16 cellular contexts compared by ENCODE assay signal in the genomic region with DNA sequence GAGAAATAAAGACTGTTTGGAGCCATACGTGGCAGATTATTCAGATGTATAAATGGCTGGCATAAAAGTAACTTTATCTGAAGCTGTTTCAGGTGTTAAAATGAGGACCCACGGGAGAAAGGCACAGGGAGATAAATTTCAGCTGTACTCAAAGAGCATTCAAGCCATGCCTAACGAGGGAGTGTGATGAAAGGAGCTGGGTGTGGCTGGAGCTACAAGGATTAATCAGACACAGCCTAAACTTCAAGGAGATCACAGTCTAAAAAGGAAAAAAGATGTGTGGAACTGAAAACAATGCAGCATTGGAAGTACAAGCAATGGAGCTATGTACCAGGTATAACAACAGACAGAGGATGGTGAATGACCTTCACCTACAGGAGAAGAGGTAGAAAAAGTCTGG.
A peak's percentile ranks its signal among the peaks of the same experiment; 100 is the strongest.
DNase-seq lines count a peak whose midpoint lies in the region; ATAC-seq and TF ChIP-seq lines count a peak whose summit lies in the region.
"Had no signal": no experiment of that assay in that cellular context is flagged by ENCODE, and none has a peak within 500 bp of the region (broad histone marks: within the 10 kb centered on the region; RNA-seq: fewer than 3 reads in every experiment).

No MANE protein-coding gene starts in this region.

- H3K27ac Mint-ChIP-seq in activated CD4-positive, alpha-beta memory T cell treated with anti-CD3 and anti-CD28 coated beads for 36 hours, result peak overlapping the region; percentile 26
- no peak overlapping the region for H3K27ac Mint-ChIP-seq in activated CD4-positive, alpha-beta memory T cell treated with anti-CD3 and anti-CD28 coated beads, Interleukin-2, amount 10 ng/mL, durations not matched to agents 7 days and 5 days
- peak overlapping the region; percentile 58 for H3K27ac Mint-ChIP-seq in stimulated activated memory B cell treated with anti-CD40 and anti-IgM and Interleukin-4, amounts not matched to agents 10 μg/mL and 1 μg/mL and 100 μg/mL, for 72 hours
- H3K27ac Mint-ChIP-seq: activated T-helper 1 cell treated with anti-CD3 and anti-CD28 coated beads, Interleukin-12 subunit alpha, Interleukin-12 subunit beta, Interleukin-2, Interleukin-4 antibody, amounts not matched to agents 30 ng/mL and 10 ng/mL and 1 ng/mL, durations not matched to agents 14 hours and 24 hours and 36 hours; dendritic cell treated with granulocyte-macrophage colony-stimulating factor and Interleukin-4, amounts not matched to agents 40 ng/mL and 50 ng/mL, for 4 days had no signal

- peaks cover 6% of the 10 kb centered on the region for H3K4me1 ChIP-seq in fibroblast of lung (ENCODE audit: control insufficient read depth, extremely low read depth, insufficient read depth, low read length)
- H3K4me1 ChIP-seq in aorta (ENCODE audit: control insufficient read depth in 1 of 2, insufficient read depth in 2 of 2, low read length in 2 of 2), result no peaks in the 10 kb centered on the region
- H3K4me1 ChIP-seq in ascending aorta, result peaks cover 0 to 14% of the 10 kb centered on the region in 2 donors

- H3K9me2 ChIP-seq in SU-DHL-6 (replicated peaks; ENCODE audit: insufficient read depth, low read length), result no peaks in the 10 kb centered on the region

- intact Hi-C loops in activated CD4-positive, alpha-beta memory T cell treated with anti-CD3 and anti-CD28 coated beads for 36 hours (cut with micrococcal nuclease), result no loop called here
- intact Hi-C loops in aorta (cut with DNase I), result no loop called here
- intact Hi-C loops in ascending aorta (cut with DNase I), result no loop called here

- no peak overlapping the region for H2AFZ ChIP-seq in SU-DHL-6 (ENCODE audit: low read depth, low read length, severe bottlenecking)
- H2AFZ ChIP-seq in fibroblast of lung (ENCODE audit: low read length), result no peak overlapping the region

- H3K36me3 ChIP-seq in SU-DHL-6 (ENCODE audit: low read length), result no peaks in the 10 kb centered on the region
- no peaks in the 10 kb centered on the region for H3K36me3 ChIP-seq in fibroblast of lung (ENCODE audit: control insufficient read depth, insufficient read depth, low read length)
- H3K36me3 ChIP-seq in aorta (ENCODE audit: control insufficient read depth in 1 of 2, insufficient read depth in 2 of 2, low read length in 1 of 2), result peaks cover 2 to 7% of the 10 kb centered on the region in 2 donors
- no peaks in the 10 kb centered on the region for H3K36me3 ChIP-seq in ascending aorta

- POLR2A ChIA-PET in activated CD4-positive, alpha-beta memory T cell treated with anti-CD3 and anti-CD28 coated beads for 36 hours (lab: Charles Lee), result interaction anchor here (0.7 to 1.3 kb wide), 2 partner anchors 10 to 41 kb away, joined by 3 read pairs; no protein-coding TSS in a partner anchor
- POLR2A ChIA-PET in activated CD4-positive, alpha-beta memory T cell treated with anti-CD3 and anti-CD28 coated beads, Interleukin-2, amount 10 ng/mL, durations not matched to agents 7 days and 5 days (lab: Charles Lee), result interaction anchor here (0.9 kb wide), 1 partner anchor 62 kb away, joined by 3 read pairs; no protein-coding TSS in a partner anchor

- no peak for DNase-seq in activated CD4-positive, alpha-beta memory T cell treated with anti-CD3 and anti-CD28 coated beads for 36 hours
- DNase-seq in activated CD4-positive, alpha-beta memory T cell treated with anti-CD3 and anti-CD28 coated beads, Interleukin-2, amount 10 ng/mL, durations not matched to agents 7 days and 5 days, result no peak
- peak; percentile 9 to 11 for DNase-seq in fibroblast of lung (ENCODE audit: low read depth in 2 of 2)
- no peak for DNase-seq in stimulated activated CD4-positive, alpha-beta T cell treated with anti-CD3 and anti-CD28 coated beads, Interleukin-4, amount 100 ng/mL, for 24 hours
- no peak for DNase-seq in aorta
- DNase-seq in ascending aorta (ENCODE audit: low spot score in 2 of 2), result no peak
- DNase-seq: activated CD4-positive, alpha-beta T cell treated with anti-CD3 and anti-CD28 coated beads, Interleukin-2, amount 50 U/mL, for 1 hour; naive thymus-derived CD8-positive, alpha-beta T cell; NCI-H526; tibial artery had no signal

- peaks cover 10% of the 10 kb centered on the region for H3K36me3 Mint-ChIP-seq in activated CD4-positive, alpha-beta memory T cell treated with anti-CD3 and anti-CD28 coated beads for 36 hours
- peaks cover 13% of the 10 kb centered on the region for H3K36me3 Mint-ChIP-seq in activated CD4-positive, alpha-beta memory T cell treated with anti-CD3 and anti-CD28 coated beads, Interleukin-2, amount 10 ng/mL, durations not matched to agents 7 days and 5 days (ENCODE audit: low read depth)
- peaks cover 6% of the 10 kb centered on the region for H3K36me3 Mint-ChIP-seq in stimulated activated memory B cell treated with anti-CD40 and anti-IgM and Interleukin-4, amounts not matched to agents 10 μg/mL and 1 μg/mL and 100 μg/mL, for 72 hours

- 74 to 85% methylated on average over 3 of the region's 3 CpGs for WGBS in aorta, 2 donors

- H3K79me2 ChIP-seq in SU-DHL-6 (ENCODE audit: insufficient read depth, low read length) (peaks cover 6% of the 10 kb centered on the region; the same call in 1 of the 2 replicates), fibroblast of lung (ENCODE audit: control insufficient read depth, insufficient read depth, low read length) (peaks cover 2% of the 10 kb centered on the region)

- H3K27ac ChIP-seq in SU-DHL-6 (ENCODE audit: low read depth, low read length) (peak overlapping the region; percentile 6; the same call in 1 of the 2 replicates), fibroblast of lung (ENCODE audit: insufficient read depth, low read length) (no peak overlapping the region), aorta (ENCODE audit: low read depth in 1 of 2, low read length in 2 of 2) (no peak overlapping the region), ascending aorta (no peak overlapping the region)
- H3K27ac ChIP-seq: tibial artery had no signal

- CTCF ChIA-PET in activated CD4-positive, alpha-beta memory T cell treated with anti-CD3 and anti-CD28 coated beads for 36 hours (lab: Charles Lee), result interaction anchor here (1.0 kb wide), 1 partner anchor 12 kb away, joined by 3 read pairs; no protein-coding TSS in a partner anchor
- CTCF ChIA-PET in activated CD4-positive, alpha-beta memory T cell treated with anti-CD3 and anti-CD28 coated beads, Interleukin-2, amount 10 ng/mL, durations not matched to agents 7 days and 5 days (lab: Charles Lee), result interaction anchor here (0.9 kb wide), 1 partner anchor 15 kb away, joined by 3 read pairs; no protein-coding TSS in a partner anchor

- no peaks in the 10 kb centered on the region for H3K27me3 Mint-ChIP-seq in activated CD4-positive, alpha-beta memory T cell treated with anti-CD3 and anti-CD28 coated beads for 36 hours
- no peaks in the 10 kb centered on the region for H3K27me3 Mint-ChIP-seq in activated CD4-positive, alpha-beta memory T cell treated with anti-CD3 and anti-CD28 coated beads, Interleukin-2, amount 10 ng/mL, durations not matched to agents 7 days and 5 days
- H3K27me3 Mint-ChIP-seq in stimulated activated memory B cell treated with anti-CD40 and anti-IgM and Interleukin-4, amounts not matched to agents 10 μg/mL and 1 μg/mL and 100 μg/mL, for 72 hours, result no peaks in the 10 kb centered on the region
- H3K27me3 Mint-ChIP-seq: dendritic cell treated with granulocyte-macrophage colony-stimulating factor and Interleukin-4, amounts not matched to agents 40 ng/mL and 50 ng/mL, for 4 days; naive thymus-derived CD8-positive, alpha-beta T cell had no signal

- H3K9ac ChIP-seq in SU-DHL-6 (ENCODE audit: low read length) (no peak overlapping the region), fibroblast of lung (ENCODE audit: insufficient read depth, low read length) (no peak overlapping the region)

- H3K4me1 Mint-ChIP-seq in activated CD4-positive, alpha-beta memory T cell treated with anti-CD3 and anti-CD28 coated beads for 36 hours (ENCODE audit: low read depth), result peaks cover 59% of the 10 kb centered on the region
- H3K4me1 Mint-ChIP-seq in activated CD4-positive, alpha-beta memory T cell treated with anti-CD3 and anti-CD28 coated beads, Interleukin-2, amount 10 ng/mL, durations not matched to agents 7 days and 5 days, result peaks cover 21% of the 10 kb centered on the region
- H3K4me1 Mint-ChIP-seq in stimulated activated memory B cell treated with anti-CD40 and anti-IgM and Interleukin-4, amounts not matched to agents 10 μg/mL and 1 μg/mL and 100 μg/mL, for 72 hours, result peaks cover 51% of the 10 kb centered on the region

- TF ChIP-seq CTCF in SU-DHL-6 (IDR thresholded peaks at IDR 0.05; ENCODE audit: insufficient read depth, low read length, poor library complexity, severe bottlenecking) (no peak), fibroblast of lung (conservative IDR thresholded peaks at IDR 0.05 in 1 of 2, IDR thresholded peaks at IDR 0.05 in 1 of 2; ENCODE audit: low read depth in 1 of 2, low read length in 2 of 2) (no peak), ascending aorta (IDR thresholded peaks at IDR 0.05) (no peak)

- H4K20me1 ChIP-seq in SU-DHL-6 (ENCODE audit: low read depth, low read length) (0 out of 2 replicates have a peak, but pooled peaks cover 7% of the 10 kb centered on the region), fibroblast of lung (ENCODE audit: control insufficient read depth, extremely low read depth, insufficient read depth, low read length) (no peaks in the 10 kb centered on the region)

- no peaks in the 10 kb centered on the region for H3K9me3 Mint-ChIP-seq in activated CD4-positive, alpha-beta memory T cell treated with anti-CD3 and anti-CD28 coated beads for 36 hours
- H3K9me3 Mint-ChIP-seq in activated CD4-positive, alpha-beta memory T cell treated with anti-CD3 and anti-CD28 coated beads, Interleukin-2, amount 10 ng/mL, durations not matched to agents 7 days and 5 days, result no peaks in the 10 kb centered on the region
- no peaks in the 10 kb centered on the region for H3K9me3 Mint-ChIP-seq in stimulated activated memory B cell treated with anti-CD40 and anti-IgM and Interleukin-4, amounts not matched to agents 10 μg/mL and 1 μg/mL and 100 μg/mL, for 72 hours
- H3K9me3 Mint-ChIP-seq: activated T-helper 1 cell treated with anti-CD3 and anti-CD28 coated beads, Interleukin-12 subunit alpha, Interleukin-12 subunit beta, Interleukin-2, Interleukin-4 antibody, amounts not matched to agents 30 ng/mL and 10 ng/mL and 1 ng/mL, durations not matched to agents 14 hours and 24 hours and 36 hours; dendritic cell treated with granulocyte-macrophage colony-stimulating factor and Interleukin-4, amounts not matched to agents 40 ng/mL and 50 ng/mL, for 4 days; naive thymus-derived CD8-positive, alpha-beta T cell had no signal

- no peak for ATAC-seq in stimulated activated memory B cell treated with anti-CD40 and anti-IgM and Interleukin-4, amounts not matched to agents 10 μg/mL and 1 μg/mL and 100 μg/mL, for 72 hours
- ATAC-seq in aorta (ENCODE audit: low FRiP score), result no peak
- ATAC-seq: left lobe of liver; naive thymus-derived CD8-positive, alpha-beta T cell; Right ventricle myocardium inferior had no signal

- peaks cover 39% of the 10 kb centered on the region for H3F3A ChIP-seq in SU-DHL-6 (ENCODE audit: insufficient read depth)

- no peaks in the 10 kb centered on the region for H3K27me3 ChIP-seq in SU-DHL-6 (ENCODE audit: low read length)
- no peaks in the 10 kb centered on the region for H3K27me3 ChIP-seq in fibroblast of lung (ENCODE audit: control insufficient read depth, insufficient read depth, low read length)
- no peaks in the 10 kb centered on the region for H3K27me3 ChIP-seq in aorta (ENCODE audit: control insufficient read depth in 1 of 2, insufficient read depth in 2 of 2, low read length in 1 of 2)
- no peaks in the 10 kb centered on the region for H3K27me3 ChIP-seq in ascending aorta
- H3K27me3 ChIP-seq: tibial artery had no signal

- no peak overlapping the region for H3K4me2 ChIP-seq in SU-DHL-6 (ENCODE audit: low read depth, low read length, poor library complexity, severe bottlenecking)
- H3K4me2 ChIP-seq in fibroblast of lung (ENCODE audit: extremely low read depth, insufficient read depth, low read length), result no peak overlapping the region

- H3K9me3 ChIP-seq in SU-DHL-6 (ENCODE audit: insufficient read depth, low read length), result no peaks in the 10 kb centered on the region
- H3K9me3 ChIP-seq in fibroblast of lung (ENCODE audit: control insufficient read depth, insufficient read depth, low read depth, low read length), result no peaks in the 10 kb centered on the region
- H3K9me3 ChIP-seq in aorta (ENCODE audit: control insufficient read depth, low read length), result no peaks in the 10 kb centered on the region
- H3K9me3 ChIP-seq in ascending aorta, result no peaks in the 10 kb centered on the region
- H3K9me3 ChIP-seq: tibial artery had no signal

- H3K4me3 ChIP-seq in SU-DHL-6 (ENCODE audit: insufficient read depth, low read length, poor library complexity, severe bottlenecking), result no peak overlapping the region
- H3K4me3 ChIP-seq in fibroblast of lung (replicated peaks in 1 of 4; ENCODE audit: control extremely low read depth in 1 of 4, insufficient read depth in 1 of 4, low read depth in 3 of 4, low read length in 4 of 4), result no peak overlapping the region
- H3K4me3 ChIP-seq in aorta (ENCODE audit: low read length in 2 of 2), result no peak overlapping the region
- H3K4me3 ChIP-seq in ascending aorta, result no peak overlapping the region
- H3K4me3 ChIP-seq: tibial artery had no signal

- no peak overlapping the region for H3K4me3 Mint-ChIP-seq in activated CD4-positive, alpha-beta memory T cell treated with anti-CD3 and anti-CD28 coated beads for 36 hours
- H3K4me3 Mint-ChIP-seq in activated CD4-positive, alpha-beta memory T cell treated with anti-CD3 and anti-CD28 coated beads, Interleukin-2, amount 10 ng/mL, durations not matched to agents 7 days and 5 days, result no peak overlapping the region
- H3K4me3 Mint-ChIP-seq in stimulated activated memory B cell treated with anti-CD40 and anti-IgM and Interleukin-4, amounts not matched to agents 10 μg/mL and 1 μg/mL and 100 μg/mL, for 72 hours, result no peak overlapping the region
- H3K4me3 Mint-ChIP-seq: activated T-helper 1 cell treated with anti-CD3 and anti-CD28 coated beads, Interleukin-12 subunit alpha, Interleukin-12 subunit beta, Interleukin-2, Interleukin-4 antibody, amounts not matched to agents 30 ng/mL and 10 ng/mL and 1 ng/mL, durations not matched to agents 14 hours and 24 hours and 36 hours; dendritic cell treated with granulocyte-macrophage colony-stimulating factor and Interleukin-4, amounts not matched to agents 40 ng/mL and 50 ng/mL, for 4 days; naive thymus-derived CD8-positive, alpha-beta T cell had no signal

Comparison
In these comparisons a context has a peak if more than half of its experiments do, and no peak if none do; other contexts are left out.
1. DNase-seq: peak in fibroblast of lung (2 of 2); none in activated CD4-positive, alpha-beta memory T cell treated with anti-CD3 and anti-CD28 coated beads for 36 hours (single experiment), activated CD4-positive, alpha-beta memory T cell treated with anti-CD3 and anti-CD28 coated beads, Interleukin-2, amount 10 ng/mL, durations not matched to agents 7 days and 5 days (single experiment), stimulated activated CD4-positive, alpha-beta T cell treated with anti-CD3 and anti-CD28 coated beads, Interleukin-4, amount 100 ng/mL, for 24 hours (single experiment), aorta (0 of 2) and ascending aorta (0 of 2).